ENCODE assay signal across 3 cellular contexts in the genomic region with DNA sequence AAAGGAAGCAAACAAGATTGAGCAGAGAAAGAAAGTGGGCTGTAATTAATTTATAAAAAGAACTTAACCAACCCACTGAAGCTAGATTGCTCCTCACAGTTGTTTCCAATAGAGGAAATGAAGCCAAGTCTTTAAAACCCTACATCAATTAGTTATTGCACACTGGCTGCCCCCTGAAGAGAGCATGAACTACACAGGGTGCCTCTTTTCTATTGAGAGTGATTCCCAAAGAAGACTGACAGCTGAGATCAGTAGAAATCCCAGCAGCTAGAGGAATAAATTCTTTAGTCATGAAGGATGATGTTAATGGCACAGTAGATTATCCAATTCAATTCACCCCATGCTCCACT.
TF ChIP-seq lines count a peak whose summit lies in the region.

No MANE protein-coding gene starts in this region.

TF ChIP-seq in liver, 16 proteins besides CTCF, POLR2A, EP300 and RAD21 (continued from another document):
- TF ChIP-seq, protein P1, sequence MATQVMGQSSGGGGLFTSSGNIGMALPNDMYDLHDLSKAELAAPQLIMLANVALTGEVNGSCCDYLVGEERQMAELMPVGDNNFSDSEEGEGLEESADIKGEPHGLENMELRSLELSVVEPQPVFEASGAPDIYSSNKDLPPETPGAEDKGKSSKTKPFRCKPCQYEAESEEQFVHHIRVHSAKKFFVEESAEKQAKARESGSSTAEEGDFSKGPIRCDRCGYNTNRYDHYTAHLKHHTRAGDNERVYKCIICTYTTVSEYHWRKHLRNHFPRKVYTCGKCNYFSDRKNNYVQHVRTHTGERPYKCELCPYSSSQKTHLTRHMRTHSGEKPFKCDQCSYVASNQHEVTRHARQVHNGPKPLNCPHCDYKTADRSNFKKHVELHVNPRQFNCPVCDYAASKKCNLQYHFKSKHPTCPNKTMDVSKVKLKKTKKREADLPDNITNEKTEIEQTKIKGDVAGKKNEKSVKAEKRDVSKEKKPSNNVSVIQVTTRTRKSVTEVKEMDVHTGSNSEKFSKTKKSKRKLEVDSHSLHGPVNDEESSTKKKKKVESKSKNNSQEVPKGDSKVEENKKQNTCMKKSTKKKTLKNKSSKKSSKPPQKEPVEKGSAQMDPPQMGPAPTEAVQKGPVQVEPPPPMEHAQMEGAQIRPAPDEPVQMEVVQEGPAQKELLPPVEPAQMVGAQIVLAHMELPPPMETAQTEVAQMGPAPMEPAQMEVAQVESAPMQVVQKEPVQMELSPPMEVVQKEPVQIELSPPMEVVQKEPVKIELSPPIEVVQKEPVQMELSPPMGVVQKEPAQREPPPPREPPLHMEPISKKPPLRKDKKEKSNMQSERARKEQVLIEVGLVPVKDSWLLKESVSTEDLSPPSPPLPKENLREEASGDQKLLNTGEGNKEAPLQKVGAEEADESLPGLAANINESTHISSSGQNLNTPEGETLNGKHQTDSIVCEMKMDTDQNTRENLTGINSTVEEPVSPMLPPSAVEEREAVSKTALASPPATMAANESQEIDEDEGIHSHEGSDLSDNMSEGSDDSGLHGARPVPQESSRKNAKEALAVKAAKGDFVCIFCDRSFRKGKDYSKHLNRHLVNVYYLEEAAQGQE (IDR thresholded peaks at IDR 0.05), result no peak
- TF ChIP-seq EGR1 (IDR thresholded peaks at IDR 0.05; ENCODE audit: low read depth in 2 of 2) (no peak), HNF4G (IDR thresholded peaks at IDR 0.05) (no peak)
TF ChIP-seq in liver: peak in this region for 0.

TF ChIP-seq in HepG2, 621 proteins besides CTCF, POLR2A, EP300 and RAD21 (continued from another document):
- TF ChIP-seq, protein P2, sequence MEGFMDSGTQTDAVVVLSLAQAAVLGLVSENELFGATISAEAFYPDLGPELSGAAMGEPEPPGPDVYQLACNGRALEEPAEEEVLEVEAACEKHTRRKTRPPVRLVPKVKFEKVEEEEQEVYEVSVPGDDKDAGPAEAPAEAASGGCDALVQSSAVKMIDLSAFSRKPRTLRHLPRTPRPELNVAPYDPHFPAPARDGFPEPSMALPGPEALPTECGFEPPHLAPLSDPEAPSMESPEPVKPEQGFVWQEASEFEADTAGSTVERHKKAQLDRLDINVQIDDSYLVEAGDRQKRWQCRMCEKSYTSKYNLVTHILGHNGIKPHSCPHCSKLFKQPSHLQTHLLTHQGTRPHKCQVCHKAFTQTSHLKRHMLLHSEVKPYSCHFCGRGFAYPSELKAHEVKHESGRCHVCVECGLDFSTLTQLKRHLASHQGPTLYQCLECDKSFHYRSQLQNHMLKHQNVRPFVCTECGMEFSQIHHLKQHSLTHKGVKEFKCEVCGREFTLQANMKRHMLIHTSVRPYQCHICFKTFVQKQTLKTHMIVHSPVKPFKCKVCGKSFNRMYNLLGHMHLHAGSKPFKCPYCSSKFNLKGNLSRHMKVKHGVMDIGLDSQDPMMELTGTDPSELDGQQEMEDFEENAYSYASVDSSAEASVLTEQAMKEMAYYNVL (CRISPR knock-in tag; IDR thresholded peaks at IDR 0.05; ENCODE audit: borderline replicate concordance), result no peak
- TF ChIP-seq ZNF232 (CRISPR knock-in tag; IDR thresholded peaks at IDR 0.05; ENCODE audit: borderline replicate concordance), result no peak
- no peak for TF ChIP-seq ZNF230 (CRISPR knock-in tag; IDR thresholded peaks at IDR 0.05)
- TF ChIP-seq, protein P3, sequence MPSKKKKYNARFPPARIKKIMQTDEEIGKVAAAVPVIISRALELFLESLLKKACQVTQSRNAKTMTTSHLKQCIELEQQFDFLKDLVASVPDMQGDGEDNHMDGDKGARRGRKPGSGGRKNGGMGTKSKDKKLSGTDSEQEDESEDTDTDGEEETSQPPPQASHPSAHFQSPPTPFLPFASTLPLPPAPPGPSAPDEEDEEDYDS (CRISPR knock-in tag; IDR thresholded peaks at IDR 0.05), result no peak
- TF ChIP-seq ZNF660 (CRISPR knock-in tag; IDR thresholded peaks at IDR 0.05; ENCODE audit: borderline replicate concordance, low read depth), result no peak
- no peak for TF ChIP-seq DNMT1 (CRISPR knock-in tag; IDR thresholded peaks at IDR 0.05)
- no peak for TF ChIP-seq ONECUT2 (CRISPR knock-in tag; IDR thresholded peaks at IDR 0.05)
- no peak for TF ChIP-seq TEAD3 (CRISPR knock-in tag; optimal IDR thresholded peaks at IDR 0.05; ENCODE audit: borderline replicate concordance)
- no peak for TF ChIP-seq NFATC3 (CRISPR knock-in tag; IDR thresholded peaks at IDR 0.05)
- TF ChIP-seq, protein P4, sequence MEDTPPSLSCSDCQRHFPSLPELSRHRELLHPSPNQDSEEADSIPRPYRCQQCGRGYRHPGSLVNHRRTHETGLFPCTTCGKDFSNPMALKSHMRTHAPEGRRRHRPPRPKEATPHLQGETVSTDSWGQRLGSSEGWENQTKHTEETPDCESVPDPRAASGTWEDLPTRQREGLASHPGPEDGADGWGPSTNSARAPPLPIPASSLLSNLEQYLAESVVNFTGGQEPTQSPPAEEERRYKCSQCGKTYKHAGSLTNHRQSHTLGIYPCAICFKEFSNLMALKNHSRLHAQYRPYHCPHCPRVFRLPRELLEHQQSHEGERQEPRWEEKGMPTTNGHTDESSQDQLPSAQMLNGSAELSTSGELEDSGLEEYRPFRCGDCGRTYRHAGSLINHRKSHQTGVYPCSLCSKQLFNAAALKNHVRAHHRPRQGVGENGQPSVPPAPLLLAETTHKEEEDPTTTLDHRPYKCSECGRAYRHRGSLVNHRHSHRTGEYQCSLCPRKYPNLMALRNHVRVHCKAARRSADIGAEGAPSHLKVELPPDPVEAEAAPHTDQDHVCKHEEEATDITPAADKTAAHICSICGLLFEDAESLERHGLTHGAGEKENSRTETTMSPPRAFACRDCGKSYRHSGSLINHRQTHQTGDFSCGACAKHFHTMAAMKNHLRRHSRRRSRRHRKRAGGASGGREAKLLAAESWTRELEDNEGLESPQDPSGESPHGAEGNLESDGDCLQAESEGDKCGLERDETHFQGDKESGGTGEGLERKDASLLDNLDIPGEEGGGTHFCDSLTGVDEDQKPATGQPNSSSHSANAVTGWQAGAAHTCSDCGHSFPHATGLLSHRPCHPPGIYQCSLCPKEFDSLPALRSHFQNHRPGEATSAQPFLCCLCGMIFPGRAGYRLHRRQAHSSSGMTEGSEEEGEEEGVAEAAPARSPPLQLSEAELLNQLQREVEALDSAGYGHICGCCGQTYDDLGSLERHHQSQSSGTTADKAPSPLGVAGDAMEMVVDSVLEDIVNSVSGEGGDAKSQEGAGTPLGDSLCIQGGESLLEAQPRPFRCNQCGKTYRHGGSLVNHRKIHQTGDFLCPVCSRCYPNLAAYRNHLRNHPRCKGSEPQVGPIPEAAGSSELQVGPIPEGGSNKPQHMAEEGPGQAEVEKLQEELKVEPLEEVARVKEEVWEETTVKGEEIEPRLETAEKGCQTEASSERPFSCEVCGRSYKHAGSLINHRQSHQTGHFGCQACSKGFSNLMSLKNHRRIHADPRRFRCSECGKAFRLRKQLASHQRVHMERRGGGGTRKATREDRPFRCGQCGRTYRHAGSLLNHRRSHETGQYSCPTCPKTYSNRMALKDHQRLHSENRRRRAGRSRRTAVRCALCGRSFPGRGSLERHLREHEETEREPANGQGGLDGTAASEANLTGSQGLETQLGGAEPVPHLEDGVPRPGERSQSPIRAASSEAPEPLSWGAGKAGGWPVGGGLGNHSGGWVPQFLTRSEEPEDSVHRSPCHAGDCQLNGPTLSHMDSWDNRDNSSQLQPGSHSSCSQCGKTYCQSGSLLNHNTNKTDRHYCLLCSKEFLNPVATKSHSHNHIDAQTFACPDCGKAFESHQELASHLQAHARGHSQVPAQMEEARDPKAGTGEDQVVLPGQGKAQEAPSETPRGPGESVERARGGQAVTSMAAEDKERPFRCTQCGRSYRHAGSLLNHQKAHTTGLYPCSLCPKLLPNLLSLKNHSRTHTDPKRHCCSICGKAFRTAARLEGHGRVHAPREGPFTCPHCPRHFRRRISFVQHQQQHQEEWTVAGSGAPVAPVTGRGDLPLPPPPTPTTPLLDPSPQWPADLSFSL (CRISPR knock-in tag; IDR thresholded peaks at IDR 0.05), result no peak
- TF ChIP-seq PHF5A (CRISPR knock-in tag; IDR thresholded peaks at IDR 0.05; ENCODE audit: low read depth, unreplicated experiment), result no peak

TF ChIP-seq in SK-N-SH treated with all-trans-retinoic acid at 6 μM for 48 hours, 23 proteins besides CTCF, POLR2A, EP300 and RAD21 (continued from another document):
- TF ChIP-seq, protein P5, sequence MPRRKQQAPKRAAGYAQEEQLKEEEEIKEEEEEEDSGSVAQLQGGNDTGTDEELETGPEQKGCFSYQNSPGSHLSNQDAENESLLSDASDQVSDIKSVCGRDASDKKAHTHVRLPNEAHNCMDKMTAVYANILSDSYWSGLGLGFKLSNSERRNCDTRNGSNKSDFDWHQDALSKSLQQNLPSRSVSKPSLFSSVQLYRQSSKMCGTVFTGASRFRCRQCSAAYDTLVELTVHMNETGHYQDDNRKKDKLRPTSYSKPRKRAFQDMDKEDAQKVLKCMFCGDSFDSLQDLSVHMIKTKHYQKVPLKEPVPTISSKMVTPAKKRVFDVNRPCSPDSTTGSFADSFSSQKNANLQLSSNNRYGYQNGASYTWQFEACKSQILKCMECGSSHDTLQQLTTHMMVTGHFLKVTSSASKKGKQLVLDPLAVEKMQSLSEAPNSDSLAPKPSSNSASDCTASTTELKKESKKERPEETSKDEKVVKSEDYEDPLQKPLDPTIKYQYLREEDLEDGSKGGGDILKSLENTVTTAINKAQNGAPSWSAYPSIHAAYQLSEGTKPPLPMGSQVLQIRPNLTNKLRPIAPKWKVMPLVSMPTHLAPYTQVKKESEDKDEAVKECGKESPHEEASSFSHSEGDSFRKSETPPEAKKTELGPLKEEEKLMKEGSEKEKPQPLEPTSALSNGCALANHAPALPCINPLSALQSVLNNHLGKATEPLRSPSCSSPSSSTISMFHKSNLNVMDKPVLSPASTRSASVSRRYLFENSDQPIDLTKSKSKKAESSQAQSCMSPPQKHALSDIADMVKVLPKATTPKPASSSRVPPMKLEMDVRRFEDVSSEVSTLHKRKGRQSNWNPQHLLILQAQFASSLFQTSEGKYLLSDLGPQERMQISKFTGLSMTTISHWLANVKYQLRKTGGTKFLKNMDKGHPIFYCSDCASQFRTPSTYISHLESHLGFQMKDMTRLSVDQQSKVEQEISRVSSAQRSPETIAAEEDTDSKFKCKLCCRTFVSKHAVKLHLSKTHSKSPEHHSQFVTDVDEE (CRISPR knock-in tag; IDR thresholded peaks at IDR 0.05), result no peak
- TF ChIP-seq, protein P6, sequence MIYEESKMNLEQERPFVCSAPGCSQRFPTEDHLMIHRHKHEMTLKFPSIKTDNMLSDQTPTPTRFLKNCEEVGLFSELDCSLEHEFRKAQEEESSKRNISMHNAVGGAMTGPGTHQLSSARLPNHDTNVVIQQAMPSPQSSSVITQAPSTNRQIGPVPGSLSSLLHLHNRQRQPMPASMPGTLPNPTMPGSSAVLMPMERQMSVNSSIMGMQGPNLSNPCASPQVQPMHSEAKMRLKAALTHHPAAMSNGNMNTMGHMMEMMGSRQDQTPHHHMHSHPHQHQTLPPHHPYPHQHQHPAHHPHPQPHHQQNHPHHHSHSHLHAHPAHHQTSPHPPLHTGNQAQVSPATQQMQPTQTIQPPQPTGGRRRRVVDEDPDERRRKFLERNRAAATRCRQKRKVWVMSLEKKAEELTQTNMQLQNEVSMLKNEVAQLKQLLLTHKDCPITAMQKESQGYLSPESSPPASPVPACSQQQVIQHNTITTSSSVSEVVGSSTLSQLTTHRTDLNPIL (CRISPR knock-in tag; IDR thresholded peaks at IDR 0.05; ENCODE audit: low read depth), result no peak
- TF ChIP-seq ZNF565 (CRISPR knock-in tag; conservative IDR thresholded peaks at IDR 0.05; ENCODE audit: low read depth) (no peak), ARNTL (CRISPR knock-in tag; IDR thresholded peaks at IDR 0.05; ENCODE audit: borderline replicate concordance, low read depth) (no peak), ZFP3 (CRISPR knock-in tag; IDR thresholded peaks at IDR 0.05) (no peak), RARB (CRISPR knock-in tag; IDR thresholded peaks at IDR 0.05) (no peak), OSR1 (CRISPR knock-in tag; IDR thresholded peaks at IDR 0.05) (no peak), SNAI2 (CRISPR knock-in tag; IDR thresholded peaks at IDR 0.05) (no peak), TCF4 (CRISPR knock-in tag; IDR thresholded peaks at IDR 0.05; ENCODE audit: borderline replicate concordance) (no peak)
- TF ChIP-seq, protein P7, sequence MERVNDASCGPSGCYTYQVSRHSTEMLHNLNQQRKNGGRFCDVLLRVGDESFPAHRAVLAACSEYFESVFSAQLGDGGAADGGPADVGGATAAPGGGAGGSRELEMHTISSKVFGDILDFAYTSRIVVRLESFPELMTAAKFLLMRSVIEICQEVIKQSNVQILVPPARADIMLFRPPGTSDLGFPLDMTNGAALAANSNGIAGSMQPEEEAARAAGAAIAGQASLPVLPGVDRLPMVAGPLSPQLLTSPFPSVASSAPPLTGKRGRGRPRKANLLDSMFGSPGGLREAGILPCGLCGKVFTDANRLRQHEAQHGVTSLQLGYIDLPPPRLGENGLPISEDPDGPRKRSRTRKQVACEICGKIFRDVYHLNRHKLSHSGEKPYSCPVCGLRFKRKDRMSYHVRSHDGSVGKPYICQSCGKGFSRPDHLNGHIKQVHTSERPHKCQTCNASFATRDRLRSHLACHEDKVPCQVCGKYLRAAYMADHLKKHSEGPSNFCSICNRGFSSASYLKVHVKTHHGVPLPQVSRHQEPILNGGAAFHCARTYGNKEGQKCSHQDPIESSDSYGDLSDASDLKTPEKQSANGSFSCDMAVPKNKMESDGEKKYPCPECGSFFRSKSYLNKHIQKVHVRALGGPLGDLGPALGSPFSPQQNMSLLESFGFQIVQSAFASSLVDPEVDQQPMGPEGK (CRISPR knock-in tag; IDR thresholded peaks at IDR 0.05; ENCODE audit: borderline replicate concordance), result no peak
TF ChIP-seq in SK-N-SH treated with all-trans-retinoic acid at 6 μM for 48 hours: peak in this region for 0.
